ENCODE assay signal across 8 cellular contexts in genomic region chr3:53195602-53196574, GRCh38. TPM values are rescaled to one million over a fixed set of nuclear protein-coding genes. Genes with fewer than 3 reads are reported as not detected.
DNase-seq lines count a peak whose midpoint lies in the region; ATAC-seq and TF ChIP-seq lines count a peak whose summit lies in the region.

No MANE protein-coding gene starts in this region.

- peaks cover 3% of the 10 kb centered on the region for H3K27me3 Mint-ChIP-seq in activated CD4-positive, alpha-beta memory T cell treated with anti-CD3 and anti-CD28 coated beads, Interleukin-2, amount 10 ng/mL, durations not matched to agents 7 days and 5 days
- peaks cover 7% of the 10 kb centered on the region for H3K27me3 Mint-ChIP-seq in endothelial cell (ENCODE audit: unreplicated experiment)
- peaks cover 0 to 9% (median 0%) of the 10 kb centered on the region in 5 donors for H3K27me3 Mint-ChIP-seq in naive thymus-derived CD8-positive, alpha-beta T cell
- H3K27me3 Mint-ChIP-seq in stimulated activated naive CD8-positive, alpha-beta T cell treated with anti-CD3 and anti-CD28 coated beads, Interleukin-15, Interleukin-2, amounts not matched to agents 100 ng/mL and 50 ng/mL, for 24 hours, result peaks cover 4% of the 10 kb centered on the region

- H3K27ac Mint-ChIP-seq in activated CD4-positive, alpha-beta memory T cell treated with anti-CD3 and anti-CD28 coated beads, Interleukin-2, amount 10 ng/mL, durations not matched to agents 7 days and 5 days, result no peak overlapping the region
- peak overlapping the region; percentile 36 for H3K27ac Mint-ChIP-seq in endothelial cell (ENCODE audit: unreplicated experiment)
- peak overlapping the region in 1 of 10 donors; percentile 75 for H3K27ac Mint-ChIP-seq in naive thymus-derived CD8-positive, alpha-beta T cell
- H3K27ac Mint-ChIP-seq in stimulated activated naive CD8-positive, alpha-beta T cell treated with anti-CD3 and anti-CD28 coated beads, Interleukin-15, Interleukin-2, amounts not matched to agents 100 ng/mL and 50 ng/mL, for 24 hours, result peak overlapping the region; percentile 1

- peak; percentile 98 for TF ChIP-seq CTCF in endothelial cell (IDR thresholded peaks at IDR 0.05; ENCODE audit: unreplicated experiment)

- CTCF ChIA-PET in activated CD4-positive, alpha-beta memory T cell treated with anti-CD3 and anti-CD28 coated beads, Interleukin-2, amount 10 ng/mL, durations not matched to agents 7 days and 5 days (lab: Charles Lee), result interaction anchor here (0.7 to 4.9 kb wide), 32 partner anchors 9 to 212 kb away, joined by 3 to 115 read pairs (median 4); partner anchors contain the start of genes PRKCD and RFT1

- no peak overlapping the region for H3K4me3 Mint-ChIP-seq in activated CD4-positive, alpha-beta memory T cell treated with anti-CD3 and anti-CD28 coated beads, Interleukin-2, amount 10 ng/mL, durations not matched to agents 7 days and 5 days
- no peak overlapping the region for H3K4me3 Mint-ChIP-seq in endothelial cell (ENCODE audit: unreplicated experiment)
- peak overlapping the region in 1 of 10 donors; percentile 5 for H3K4me3 Mint-ChIP-seq in naive thymus-derived CD8-positive, alpha-beta T cell
- H3K4me3 Mint-ChIP-seq in stimulated activated naive CD8-positive, alpha-beta T cell treated with anti-CD3 and anti-CD28 coated beads, Interleukin-15, Interleukin-2, amounts not matched to agents 100 ng/mL and 50 ng/mL, for 24 hours, result no peak overlapping the region

- ATAC-seq in naive thymus-derived CD8-positive, alpha-beta T cell, result peak; percentile 81 to 88
- ATAC-seq in GM19397 (IDR thresholded peaks at IDR 0.05; ENCODE audit: unreplicated experiment), result no peak

- DNase-seq in SHP77 (lab: John Stamatoyannopoulos, UW), result peak; percentile 27 to 33
- DNase-seq in SHP77 treated with DMSO at 0.1 percent for 48 hours (lab: John Stamatoyannopoulos, UW), result no peak
- peak; percentile 24 for DNase-seq in NCI-H146 treated with DMSO at 0.1 percent for 48 hours (lab: John Stamatoyannopoulos, UW; ENCODE audit: unreplicated experiment)
- peak; percentile 58 for DNase-seq in activated CD4-positive, alpha-beta memory T cell treated with anti-CD3 and anti-CD28 coated beads, Interleukin-2, amount 10 ng/mL, durations not matched to agents 7 days and 5 days
- peak; percentile 75 for DNase-seq in endothelial cell (ENCODE audit: low spot score)
- peak; percentile 27 to 71 (median 58) for DNase-seq in naive thymus-derived CD8-positive, alpha-beta T cell

- POLR2A ChIA-PET in activated CD4-positive, alpha-beta memory T cell treated with anti-CD3 and anti-CD28 coated beads, Interleukin-2, amount 10 ng/mL, durations not matched to agents 7 days and 5 days (lab: Charles Lee), result interaction anchor here (0.9 to 1.4 kb wide), 6 partner anchors 14 to 86 kb away, joined by 3 to 4 read pairs (median 3); partner anchors contain the start of gene PRKCD
- POLR2A ChIA-PET in naive thymus-derived CD8-positive, alpha-beta T cell (lab: Charles Lee), result interaction anchor here (1.0 to 1.6 kb wide), 2 partner anchors 66 to 87 kb away, joined by 4 read pairs; partner anchors contain the start of gene RFT1

- peaks cover 23% of the 10 kb centered on the region for H3K4me1 Mint-ChIP-seq in activated CD4-positive, alpha-beta memory T cell treated with anti-CD3 and anti-CD28 coated beads, Interleukin-2, amount 10 ng/mL, durations not matched to agents 7 days and 5 days
- H3K4me1 Mint-ChIP-seq in endothelial cell (ENCODE audit: unreplicated experiment), result peaks cover 27% of the 10 kb centered on the region
- H3K4me1 Mint-ChIP-seq in naive thymus-derived CD8-positive, alpha-beta T cell, result peaks cover 0 to 4% (median 3%) of the 10 kb centered on the region in 4 donors
- H3K4me1 Mint-ChIP-seq in stimulated activated naive CD8-positive, alpha-beta T cell treated with anti-CD3 and anti-CD28 coated beads, Interleukin-15, Interleukin-2, amounts not matched to agents 100 ng/mL and 50 ng/mL, for 24 hours (ENCODE audit: low read depth), result peaks cover 8% of the 10 kb centered on the region

- no peaks in the 10 kb centered on the region for H3K9me3 Mint-ChIP-seq in activated CD4-positive, alpha-beta memory T cell treated with anti-CD3 and anti-CD28 coated beads, Interleukin-2, amount 10 ng/mL, durations not matched to agents 7 days and 5 days
- H3K9me3 Mint-ChIP-seq in endothelial cell (ENCODE audit: unreplicated experiment), result no peaks in the 10 kb centered on the region
- no peaks in the 10 kb centered on the region for H3K9me3 Mint-ChIP-seq in naive thymus-derived CD8-positive, alpha-beta T cell
- no peaks in the 10 kb centered on the region for H3K9me3 Mint-ChIP-seq in stimulated activated naive CD8-positive, alpha-beta T cell treated with anti-CD3 and anti-CD28 coated beads, Interleukin-15, Interleukin-2, amounts not matched to agents 100 ng/mL and 50 ng/mL, for 24 hours

- H3K36me3 Mint-ChIP-seq in activated CD4-positive, alpha-beta memory T cell treated with anti-CD3 and anti-CD28 coated beads, Interleukin-2, amount 10 ng/mL, durations not matched to agents 7 days and 5 days (ENCODE audit: low read depth), result peaks cover 4% of the 10 kb centered on the region
- peaks cover 6% of the 10 kb centered on the region for H3K36me3 Mint-ChIP-seq in endothelial cell (ENCODE audit: low read depth, unreplicated experiment)
- peaks cover 0 to 17% (median 0%) of the 10 kb centered on the region in 3 donors for H3K36me3 Mint-ChIP-seq in naive thymus-derived CD8-positive, alpha-beta T cell
- H3K36me3 Mint-ChIP-seq in stimulated activated naive CD8-positive, alpha-beta T cell treated with anti-CD3 and anti-CD28 coated beads, Interleukin-15, Interleukin-2, amounts not matched to agents 100 ng/mL and 50 ng/mL, for 24 hours (ENCODE audit: low read depth), result no peaks in the 10 kb centered on the region

RNA-seq across cellular contexts. Expression of gene PRKCD, which starts 34.9 kb away (rescaled TPM):
- total RNA-seq in activated CD4-positive, alpha-beta memory T cell treated with anti-CD3 and anti-CD28 coated beads, Interleukin-2, amount 10 ng/mL, durations not matched to agents 7 days and 5 days, result 10 to 100 TPM; 23.4 to 24.8 TPM
- total RNA-seq in endothelial cell (ENCODE audit: unreplicated experiment), result 9.9 TPM
- total RNA-seq in naive thymus-derived CD8-positive, alpha-beta T cell, result 10 to 100 TPM; 11.0 to 11.8 TPM
- 10 to 100 TPM in 2 of 3 donors, 1 to 10 TPM in 1; 5.5 to 12.2 (median 10.4) TPM for polyA plus RNA-seq in naive thymus-derived CD8-positive, alpha-beta T cell

RNA-seq across cellular contexts. Expression of gene TKT, which starts 59.9 kb away (rescaled TPM):
- total RNA-seq in activated CD4-positive, alpha-beta memory T cell treated with anti-CD3 and anti-CD28 coated beads, Interleukin-2, amount 10 ng/mL, durations not matched to agents 7 days and 5 days, result 100 to 1,000 TPM; 238 to 240 TPM
- total RNA-seq in endothelial cell (ENCODE audit: unreplicated experiment), result 305 TPM
- total RNA-seq in naive thymus-derived CD8-positive, alpha-beta T cell, result 10 to 100 TPM; 93.9 to 97.0 TPM
- polyA plus RNA-seq in naive thymus-derived CD8-positive, alpha-beta T cell, result 10 to 100 TPM; 51.1 to 73.1 (median 69.7) TPM
